In the genomic region with DNA sequence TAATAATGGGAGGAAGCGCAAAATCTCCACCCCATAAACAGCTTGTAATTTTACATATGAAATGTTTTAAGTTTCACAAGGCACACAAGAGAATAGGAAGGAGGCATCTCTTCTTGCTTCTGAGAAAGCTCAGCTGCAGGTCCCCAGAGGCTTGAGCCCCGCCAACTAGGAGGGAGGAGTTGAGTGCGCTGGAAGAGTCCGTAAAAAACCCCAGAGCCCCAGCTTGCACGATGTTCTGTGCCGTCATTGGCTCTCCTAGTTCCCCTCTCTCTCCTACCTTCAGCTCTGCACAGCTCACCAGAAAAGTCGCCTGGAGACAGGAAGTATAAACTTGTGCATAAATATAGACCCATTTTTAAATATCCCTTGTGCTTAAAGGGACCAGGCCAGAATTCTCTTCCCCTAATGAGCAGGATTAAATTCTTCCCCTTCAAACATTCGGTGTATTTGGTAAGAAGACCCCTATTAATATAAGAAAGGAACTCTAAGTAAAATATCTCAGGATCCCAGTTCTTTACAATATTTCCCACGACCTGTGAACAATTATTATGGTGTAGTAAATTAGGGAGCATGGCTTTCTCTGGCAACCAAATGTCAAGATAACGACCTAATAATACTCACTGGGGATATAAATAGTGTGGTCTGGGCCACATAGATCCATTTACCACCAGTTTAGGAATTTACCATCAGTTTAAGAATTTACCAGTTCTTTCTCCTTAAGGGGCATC, we compare ENCODE assay signal across 9 cellular contexts.
DNase-seq lines count a peak whose midpoint lies in the region; ATAC-seq lines count a peak whose summit lies in the region.
"Had no signal": no experiment of that assay in that cellular context is flagged by ENCODE, and none has a peak within 500 bp of the region (broad histone marks: within the 10 kb centered on the region; RNA-seq: fewer than 3 reads in every experiment).

No MANE protein-coding gene starts in this region.

- H3K36me3 ChIP-seq in adipocyte (ENCODE audit: control insufficient read depth, insufficient read depth, low read length, severe bottlenecking) = peaks cover 16% of the 10 kb centered on the region

- H3K27ac ChIP-seq in layer of hippocampus (ENCODE audit: low read depth, low read length) = peak overlapping the region; percentile 35
- H3K27ac ChIP-seq: 22Rv1 had no signal

- DNase-seq in NCI-H2107 treated with DMSO at 0.1 percent for 48 hours (lab: John Stamatoyannopoulos, UW; ENCODE audit: unreplicated experiment) = peak; percentile 2
- no peak for DNase-seq in NCI-H2107 (lab: John Stamatoyannopoulos, UW)
- peak; percentile 77 for DNase-seq in SKM-1 (lab: John Stamatoyannopoulos, UW; ENCODE audit: unreplicated experiment)
- peak; percentile 59 for DNase-seq in adipocyte (ENCODE audit: low read depth)
- DNase-seq in stimulated activated CD8-positive, alpha-beta memory T cell treated with anti-CD3 and anti-CD28 coated beads, Interleukin-12 subunit alpha, Interleukin-12 subunit beta, amount 100 ng/mL, for 4 hours (ENCODE audit: low read depth) = peak; percentile 56
- DNase-seq in DMS114 treated with DMSO at 0.1 percent for 48 hours (lab: John Stamatoyannopoulos, UW; ENCODE audit: unreplicated experiment) = no peak

- peak overlapping the region; percentile 76 for H3K9ac ChIP-seq in adipocyte (ENCODE audit: low read length)

- H3K27me3 ChIP-seq in adipocyte (replicated peaks; ENCODE audit: control insufficient read depth, insufficient read depth, low read length) (no peaks in the 10 kb centered on the region), layer of hippocampus (ENCODE audit: control insufficient read depth, insufficient read depth, low read length) (no peaks in the 10 kb centered on the region)

- H3K4me1 ChIP-seq in adipocyte (ENCODE audit: control insufficient read depth, insufficient read depth, low read length) = peaks cover 40% of the 10 kb centered on the region

- H3K9me3 ChIP-seq in adipocyte (ENCODE audit: control insufficient read depth, low read length) = no peaks in the 10 kb centered on the region

- ATAC-seq in HG03039 (IDR thresholded peaks at IDR 0.05; ENCODE audit: unreplicated experiment) = peak; percentile 99

- peak overlapping the region; percentile 40 for H3K4me3 ChIP-seq in adipocyte (ENCODE audit: low read length)

Comparison
In these comparisons a context has a peak if more than half of its experiments do, and no peak if none do; other contexts are left out.
1. DNase-seq: peak in NCI-H2107 treated with DMSO at 0.1 percent for 48 hours (single experiment), SKM-1 (single experiment), adipocyte (single experiment) and stimulated activated CD8-positive, alpha-beta memory T cell treated with anti-CD3 and anti-CD28 coated beads, Interleukin-12 subunit alpha, Interleukin-12 subunit beta, amount 100 ng/mL, for 4 hours (single experiment); none in NCI-H2107 (single experiment) and DMS114 treated with DMSO at 0.1 percent for 48 hours (single experiment).